In the genomic region with DNA sequence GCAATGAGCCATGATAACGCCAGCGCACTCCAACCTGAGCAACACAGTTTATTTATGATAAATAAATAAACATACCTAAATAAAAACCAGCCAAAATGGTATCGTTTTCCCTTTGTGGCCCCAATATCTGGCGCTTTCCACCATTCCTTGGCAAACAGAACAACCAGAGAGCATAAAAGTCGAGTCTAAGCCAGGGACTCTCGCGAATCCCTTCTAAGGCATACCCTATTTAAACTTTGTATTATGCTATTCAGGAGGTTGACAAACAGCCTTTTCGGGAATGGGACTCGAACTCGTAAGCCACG, we compare ENCODE assay signal across 8 cellular contexts. TPM values are rescaled to one million over a fixed set of nuclear protein-coding genes. Genes with fewer than 3 reads are reported as not detected.
A peak's percentile ranks its signal among the peaks of the same experiment; 100 is the strongest.
DNase-seq lines count a peak whose midpoint lies in the region; ATAC-seq and TF ChIP-seq lines count a peak whose summit lies in the region.

No MANE protein-coding gene starts in this region.

- TF ChIP-seq CTCF in heart right ventricle (IDR thresholded peaks at IDR 0.05) (no peak), body of pancreas (IDR thresholded peaks at IDR 0.05) (no peak)

- peak overlapping the region; percentile 70 to 99 (median 88) for H3K4me3 ChIP-seq in heart right ventricle
- H3K4me3 ChIP-seq in body of pancreas, result no peak overlapping the region
- H3K4me3 ChIP-seq in mesenchymal stem cell (ENCODE audit: insufficient read depth in 1 of 2, low read depth in 1 of 2, low read length in 2 of 2), result peak overlapping the region in 1 of 2 experiments; percentile 99
- peak overlapping the region; percentile 84 for H3K4me3 ChIP-seq in urinary bladder (ENCODE audit: low read depth, low read length)

- no peak for DNase-seq in heart right ventricle
- DNase-seq in cardiac septum (ENCODE audit: low spot score), result no peak
- DNase-seq in body of pancreas, result no peak
- no peak for DNase-seq in mesenchymal stem cell
- DNase-seq in DMS114 treated with DMSO at 0.1 percent for 48 hours (lab: John Stamatoyannopoulos, UW; ENCODE audit: unreplicated experiment), result no peak

- H2BK12ac ChIP-seq in mesenchymal stem cell (ENCODE audit: low read length in 2 of 2), result no peak overlapping the region

- no peak overlapping the region for H3K23ac ChIP-seq in mesenchymal stem cell (ENCODE audit: low read length in 2 of 2)

- 23 to 29% methylated on average over 11 of the region's 11 CpGs for WGBS in heart right ventricle, 2 donors
- WGBS in body of pancreas, 2 donors, result 17 to 20% methylated on average over 11 of the region's 11 CpGs
- 36% methylated on average over 9 of the region's 11 CpGs for WGBS in mesenchymal stem cell
- WGBS in urinary bladder, result 25% methylated on average over 11 of the region's 11 CpGs

- H3K79me1 ChIP-seq in mesenchymal stem cell (replicated peaks; ENCODE audit: low read length, poor library complexity, severe bottlenecking), result peaks cover 7% of the 10 kb centered on the region

- peak overlapping the region; percentile 100 for H3K9ac ChIP-seq in mesenchymal stem cell (ENCODE audit: low read length)

- peak overlapping the region; percentile 86 for H2AK5ac ChIP-seq in mesenchymal stem cell (ENCODE audit: low read length, severe bottlenecking)

- no peak for ATAC-seq in heart right ventricle
- no peak for ATAC-seq in body of pancreas
- ATAC-seq in HG03571 (IDR thresholded peaks at IDR 0.05; ENCODE audit: unreplicated experiment), result no peak
- no peak for ATAC-seq in HG02852 (IDR thresholded peaks at IDR 0.05; ENCODE audit: unreplicated experiment)

- H4K8ac ChIP-seq in mesenchymal stem cell (ENCODE audit: low read length), result no peak overlapping the region

- H2AFZ ChIP-seq in mesenchymal stem cell (ENCODE audit: low read depth, low read length), result no peak overlapping the region

- no peak overlapping the region for H4K91ac ChIP-seq in mesenchymal stem cell (ENCODE audit: low read length)

- peak overlapping the region in 1 of 2 experiments; percentile 73 for H3K4ac ChIP-seq in mesenchymal stem cell (ENCODE audit: low read depth in 1 of 2, low read length in 2 of 2)

- TF ChIP-seq POLR2A in body of pancreas (IDR thresholded peaks at IDR 0.05), result no peak

- H3K36me3 ChIP-seq in heart right ventricle (no peaks in the 10 kb centered on the region), body of pancreas (replicated peaks in 1 of 2; ENCODE audit: insufficient read depth in 1 of 2, low read depth in 2 of 2) (no peaks in the 10 kb centered on the region), mesenchymal stem cell (ENCODE audit: control insufficient read depth in 1 of 2, insufficient read depth in 2 of 2, low read depth in 1 of 2, low read length in 2 of 2) (no peaks in the 10 kb centered on the region), urinary bladder (ENCODE audit: insufficient read depth) (no peaks in the 10 kb centered on the region)

- H3K9me3 ChIP-seq in heart right ventricle (no peaks in the 10 kb centered on the region), body of pancreas (no peaks in the 10 kb centered on the region), mesenchymal stem cell (ENCODE audit: control insufficient read depth, low read length) (no peaks in the 10 kb centered on the region)

- no peak overlapping the region for H2BK15ac ChIP-seq in mesenchymal stem cell (ENCODE audit: low read depth, poor library complexity, severe bottlenecking)

- no peak overlapping the region for H2BK5ac ChIP-seq in mesenchymal stem cell (ENCODE audit: low read depth, low read length, poor library complexity, severe bottlenecking)

- H3K27ac ChIP-seq in heart right ventricle, result peak overlapping the region; percentile 97 to 100 (median 100)
- H3K27ac ChIP-seq in body of pancreas, result peak overlapping the region; percentile 98 to 100 (median 99)
- H3K27ac ChIP-seq in mesenchymal stem cell (ENCODE audit: low read length, poor library complexity, severe bottlenecking), result peak overlapping the region; percentile 73
- peak overlapping the region; percentile 79 for H3K27ac ChIP-seq in urinary bladder (ENCODE audit: low read depth)

- H3K4me1 ChIP-seq in heart right ventricle, result peaks cover 4 to 40% (median 34%) of the 10 kb centered on the region in 9 donors
- peaks cover 37% of the 10 kb centered on the region for H3K4me1 ChIP-seq in body of pancreas
- peaks cover 6% of the 10 kb centered on the region for H3K4me1 ChIP-seq in mesenchymal stem cell (ENCODE audit: control insufficient read depth, insufficient read depth, low read depth, low read length)
- H3K4me1 ChIP-seq in urinary bladder (ENCODE audit: insufficient read depth), result no peaks in the 10 kb centered on the region

- H3K14ac ChIP-seq in mesenchymal stem cell (ENCODE audit: low read length in 2 of 2), result no peak overlapping the region

- intact Hi-C loops in heart right ventricle (cut with DNase I) (loop anchor here in 4 of 10 donors (5.0 kb wide), 2 partner anchors 49 to 124 kb away; partner anchors contain the start of gene PAIP2 (in 4 of the 4)), cardiac septum (cut with DNase I) (loop anchor here (2.0 to 5.0 kb wide), 3 partner anchors 16 to 99 kb away; partner anchors contain the start of gene PAIP2), body of pancreas (cut with DNase I) (no loop called here)

- peak overlapping the region in 1 of 2 experiments; percentile 40 for H3K18ac ChIP-seq in mesenchymal stem cell (ENCODE audit: low read depth in 1 of 2, low read length in 2 of 2)

- H3K27me3 ChIP-seq in heart right ventricle (no peaks in the 10 kb centered on the region), body of pancreas (no peaks in the 10 kb centered on the region), mesenchymal stem cell (ENCODE audit: control insufficient read depth in 1 of 2, insufficient read depth in 1 of 2, low read length in 2 of 2) (no peaks in the 10 kb centered on the region)

- peak overlapping the region; percentile 56 for H3K4me2 ChIP-seq in mesenchymal stem cell (ENCODE audit: low read length, poor library complexity, severe bottlenecking)

- H2BK120ac ChIP-seq in mesenchymal stem cell (ENCODE audit: low read depth, low read length), result no peak overlapping the region

RNA-seq across cellular contexts. Expression of gene MATR3, which starts 0.4 kb away (rescaled TPM):
- total RNA-seq in heart right ventricle (100 to 1,000 TPM; 122 to 209 (median 176) TPM), cardiac septum (170 TPM), body of pancreas (100 to 1,000 TPM in 1 of 2 donors, 10 to 100 TPM in 1; 99.2 to 160 TPM), urinary bladder (454 TPM)
- polyA plus RNA-seq in heart right ventricle (100 to 1,000 TPM in 1 of 2 donors, 10 to 100 TPM in 1; 86.8 to 134 TPM), urinary bladder (163 TPM)
- 104 TPM for polyA plus RNA-seq in mesenchymal stem cell (2013, experiment 1 of 2)
- polyA plus RNA-seq in mesenchymal stem cell (2013, experiment 2 of 2), result 105 TPM

RNA-seq across cellular contexts. Expression of gene PAIP2, which starts 48.5 kb away (rescaled TPM):
- 100 to 1,000 TPM; 126 to 173 (median 139) TPM for total RNA-seq in heart right ventricle
- 100 to 1,000 TPM in 1 of 2 donors, 10 to 100 TPM in 1; 43.8 to 103 TPM for polyA plus RNA-seq in heart right ventricle
- total RNA-seq in cardiac septum, result 133 TPM
- 10 to 100 TPM; 29.0 to 54.2 TPM for total RNA-seq in body of pancreas
- polyA plus RNA-seq in mesenchymal stem cell (2013, experiment 1 of 2), result 70.9 TPM
- polyA plus RNA-seq in mesenchymal stem cell (2013, experiment 2 of 2), result 73.8 TPM
- 91.9 TPM for total RNA-seq in urinary bladder
- 110 TPM for polyA plus RNA-seq in urinary bladder

Comparison
In these comparisons a context has a peak if more than half of its experiments do, and no peak if none do; other contexts are left out.
1. H3K4me3 ChIP-seq: peak in heart right ventricle (10 of 10) and urinary bladder (single experiment); none in body of pancreas (0 of 2).
2. Peak in every context shown above with its lines, with median percentiles within 50 percentile points of each other: H3K27ac ChIP-seq.